In the genomic region with DNA sequence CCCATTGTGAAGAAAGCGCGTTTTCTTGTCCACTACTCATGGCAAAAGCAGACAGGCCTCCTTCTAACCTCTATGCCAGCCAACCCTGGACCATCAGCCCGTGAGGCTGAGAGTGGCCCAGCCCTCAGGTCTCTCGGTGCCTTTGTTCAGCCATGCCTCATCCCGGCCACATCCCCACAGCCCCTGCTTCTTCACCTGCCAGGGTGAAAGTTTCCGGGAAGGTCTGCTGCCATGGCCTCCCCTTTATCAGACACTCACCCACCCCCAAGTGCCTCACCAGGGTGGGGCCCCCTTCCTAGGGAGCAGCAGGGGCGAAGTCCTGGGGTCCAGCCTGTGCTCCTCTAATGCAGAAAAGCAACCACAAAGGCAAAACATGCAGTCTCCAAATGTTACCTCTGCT, we compare ENCODE assay signal across 27 cellular contexts.
"Had no signal": no experiment of that assay in that cellular context is flagged by ENCODE, and none has a peak within 500 bp of the region (broad histone marks: within the 10 kb centered on the region; RNA-seq: fewer than 3 reads in every experiment).

No MANE protein-coding gene starts in this region.

- H3K27me3 ChIP-seq: gastrocnemius medialis had no signal

- H3K4me3 ChIP-seq: esophagus squamous epithelium, gastrocnemius medialis, heart right ventricle, left lung, lower lobe of right lung, mucosa of descending colon had no signal

- H3K27ac Mint-ChIP-seq: dendritic cell treated with granulocyte-macrophage colony-stimulating factor and Interleukin-4, amounts not matched to agents 40 ng/mL and 50 ng/mL, for 4 days; effector memory CD8-positive, alpha-beta T cell; endodermal cell; mesothelial cell of epicardium had no signal

- H3K4me3 Mint-ChIP-seq: dendritic cell treated with granulocyte-macrophage colony-stimulating factor and Interleukin-4, amounts not matched to agents 40 ng/mL and 50 ng/mL, for 4 days; effector memory CD8-positive, alpha-beta T cell; endodermal cell; mesothelial cell of epicardium had no signal

- H3K36me3 ChIP-seq: esophagus squamous epithelium, gastrocnemius medialis, heart right ventricle, left lung, lower lobe of right lung had no signal

- FAIRE-seq: colon, endometrium, islet of Langerhans, keratinocyte had no signal

- H3K27me3 Mint-ChIP-seq: dendritic cell treated with granulocyte-macrophage colony-stimulating factor and Interleukin-4, amounts not matched to agents 40 ng/mL and 50 ng/mL, for 4 days had no signal

- ATAC-seq: effector memory CD8-positive, alpha-beta T cell; esophagus mucosa; gastrocnemius medialis; heart right ventricle; left cardiac atrium; left lung; left ventricle myocardium superior; lower lobe of right lung; mucosa of descending colon had no signal

- H3K36me3 Mint-ChIP-seq: mesothelial cell of epicardium had no signal

- H3K9me3 Mint-ChIP-seq: effector memory CD8-positive, alpha-beta T cell had no signal

- DNase-seq: cortex of kidney; effector CD8-positive, alpha-beta T cell; effector memory CD8-positive, alpha-beta T cell; endodermal cell; erythroblast; esophagus squamous epithelium; foreskin fibroblast; foreskin melanocyte; gastrocnemius medialis; glutamatergic neuron; head of caudate nucleus; heart right ventricle; hippocampal formation; left cardiac atrium; left lung; left ventricle myocardium superior; lower lobe of right lung; mesenchymal stem cell; mucosa of descending colon had no signal

- H3K9me3 ChIP-seq: esophagus squamous epithelium, gastrocnemius medialis, heart right ventricle, lower lobe of right lung had no signal

- H3K4me1 ChIP-seq: esophagus squamous epithelium, gastrocnemius medialis, heart right ventricle, left lung, lower lobe of right lung had no signal

- H3K27ac ChIP-seq: epithelial cell of prostate, esophagus squamous epithelium, gastrocnemius medialis, heart right ventricle, left lung, lower lobe of right lung had no signal
